Comparison of ENCODE assay signal across 20 cellular contexts in genomic region chr16:64317601-64318000, GRCh38.
"Had no signal": no experiment of that assay in that cellular context is flagged by ENCODE, and none has a peak within 500 bp of the region (broad histone marks: within the 10 kb centered on the region; RNA-seq: fewer than 3 reads in every experiment).

No MANE protein-coding gene starts in this region.

- H2AFZ ChIP-seq: PC-9 had no signal

- H3K4me2 ChIP-seq: PC-9 had no signal

- H3K36me3 ChIP-seq: MG63, Peyer's patch, SJSA1 had no signal

- H3K27me3 ChIP-seq: MG63, Peyer's patch, SJSA1 had no signal

- H3K4me3 ChIP-seq: MG63, PC-9, Peyer's patch, SJSA1, SK-N-MC had no signal

- H3K9me3 ChIP-seq: MG63, Peyer's patch, SJSA1 had no signal

- H3K27ac ChIP-seq: PC-9, Peyer's patch, SJSA1, SK-N-MC had no signal

- H3K4me1 ChIP-seq: Peyer's patch, SJSA1 had no signal

- DNase-seq: KBM-7, MG63, NCI-H1092 treated with DMSO at 0.1 percent for 48 hours, NCI-H1436, NCI-H187, NCI-H2029, NCI-H2081 treated with DMSO at 0.1 percent for 48 hours, NCI-H2171, NCI-H226, NCI-H446, NCI-H510A, NCI-H524 treated with DMSO at 0.1 percent for 48 hours, NCI-H69, NCI-H774, PC-9, Peyer's patch, Right ventricle myocardium superior, SIG-M5 had no signal
